ENCODE assay signal across 27 cellular contexts in genomic region chr14:55760801-55761200, GRCh38.
"Had no signal": no experiment of that assay in that cellular context is flagged by ENCODE, and none has a peak within 500 bp of the region (broad histone marks: within the 10 kb centered on the region; RNA-seq: fewer than 3 reads in every experiment).

No MANE protein-coding gene starts in this region.

- H3K4me3 ChIP-seq: coronary artery, esophagus squamous epithelium, hepatocyte, left lung, mucosa of descending colon, pancreas, prostate gland, sigmoid colon, skin epidermis, spleen, testis, tibial nerve, upper lobe of right lung, uterus had no signal

- H3K36me3 Mint-ChIP-seq: mesothelial cell of epicardium; stimulated activated memory B cell treated with anti-CD40 and anti-IgM and Interleukin-4, amounts not matched to agents 10 μg/mL and 1 μg/mL and 100 μg/mL, for 72 hours had no signal

- H3K27ac Mint-ChIP-seq: mesothelial cell of epicardium; stimulated activated memory B cell treated with anti-CD40 and anti-IgM and Interleukin-4, amounts not matched to agents 10 μg/mL and 1 μg/mL and 100 μg/mL, for 72 hours had no signal

- H3K27ac ChIP-seq: coronary artery, esophagus squamous epithelium, hepatocyte, left lung, neutrophil, pancreas, prostate gland, sigmoid colon, skin epidermis, spleen, testis, tibial nerve, upper lobe of right lung, uterus had no signal

- H3K4me3 Mint-ChIP-seq: mesothelial cell of epicardium; stimulated activated memory B cell treated with anti-CD40 and anti-IgM and Interleukin-4, amounts not matched to agents 10 μg/mL and 1 μg/mL and 100 μg/mL, for 72 hours had no signal

- H3K9me3 ChIP-seq: esophagus squamous epithelium, left lung, mucosa of descending colon, neutrophil, pancreas, prostate gland, sigmoid colon, spleen, testis, tibial nerve, upper lobe of right lung, uterus had no signal

- H3K4me1 Mint-ChIP-seq: stimulated activated memory B cell treated with anti-CD40 and anti-IgM and Interleukin-4, amounts not matched to agents 10 μg/mL and 1 μg/mL and 100 μg/mL, for 72 hours had no signal

- H3K36me3 ChIP-seq: esophagus squamous epithelium, left lung, neutrophil, pancreas, prostate gland, sigmoid colon, spleen, tibial nerve, upper lobe of right lung, uterus had no signal

- DNase-seq: dermis blood vessel endothelial cell; effector memory CD4-positive, alpha-beta T cell; erythroblast; esophagus squamous epithelium; left cardiac atrium; left lung; mesenchymal stem cell; mucosa of descending colon; naive thymus-derived CD4-positive, alpha-beta T cell; pancreas; right cardiac atrium; sigmoid colon; spleen; stimulated activated CD4-positive, alpha-beta T cell treated with anti-CD3 and anti-CD28 coated beads, Interleukin-4, amount 100 ng/mL, for 4 hours; stimulated activated naive CD8-positive, alpha-beta T cell treated with anti-CD3 and anti-CD28 coated beads, Interleukin-15, Interleukin-2, amounts not matched to agents 100 U/mL and 50 U/mL, for 24 hours; substantia nigra; testis; upper lobe of right lung; uterus had no signal

- H3K27me3 ChIP-seq: hepatocyte, left lung, neutrophil, pancreas, sigmoid colon, spleen, testis, tibial nerve, upper lobe of right lung, uterus had no signal

- H3K4me1 ChIP-seq: esophagus squamous epithelium, left lung, pancreas, prostate gland, sigmoid colon, testis, tibial nerve, upper lobe of right lung, uterus had no signal
